ENCODE assay signal across 16 cellular contexts in the genomic region with DNA sequence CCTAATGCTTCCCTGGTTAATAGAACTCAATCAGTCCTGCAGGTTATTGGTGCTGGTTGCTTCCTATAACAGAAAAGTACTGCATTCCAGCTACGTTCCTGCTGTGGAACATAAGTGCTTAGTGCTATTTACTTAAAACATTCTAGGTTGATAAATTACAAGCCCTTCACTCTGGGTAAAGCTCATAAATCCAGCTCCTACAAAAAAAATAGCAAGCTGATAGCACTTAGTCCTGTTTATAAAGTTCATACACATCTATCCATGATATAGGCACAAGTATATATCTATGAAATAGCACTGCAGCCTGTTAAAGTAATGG. TPM values are rescaled to one million over a fixed set of nuclear protein-coding genes. Genes with fewer than 3 reads are reported as not detected.
A peak's percentile ranks its signal among the peaks of the same experiment; 100 is the strongest.
DNase-seq lines count a peak whose midpoint lies in the region; ATAC-seq and TF ChIP-seq lines count a peak whose summit lies in the region.
"Had no signal": no experiment of that assay in that cellular context is flagged by ENCODE, and none has a peak within 500 bp of the region (broad histone marks: within the 10 kb centered on the region; RNA-seq: fewer than 3 reads in every experiment).

No MANE protein-coding gene starts in this region.

- peaks cover 21% of the 10 kb centered on the region for H3K4me1 ChIP-seq in IMR-90 (ENCODE audit: control insufficient read depth, insufficient read depth, low read length)
- H3K4me1 ChIP-seq in upper lobe of right lung, result peaks cover 34% of the 10 kb centered on the region

- H2BK20ac ChIP-seq in IMR-90 (ENCODE audit: low read depth, low read length), result no peak overlapping the region

- H3K27me3 ChIP-seq in IMR-90 (ENCODE audit: control insufficient read depth, insufficient read depth, low read length) (no peaks in the 10 kb centered on the region), upper lobe of right lung (no peaks in the 10 kb centered on the region)
- H3K27me3 ChIP-seq: MG63 had no signal

- intact Hi-C loops in IMR-90 (cut with micrococcal nuclease), result no loop called here
- intact Hi-C loops in upper lobe of right lung (cut with DNase I), result no loop called here

- H3K9ac ChIP-seq in IMR-90 (ENCODE audit: low read depth, low read length), result no peak overlapping the region

- H3K56ac ChIP-seq in IMR-90 (ENCODE audit: extremely low read depth, insufficient read depth, low read length), result no peak overlapping the region

- H4K5ac ChIP-seq in IMR-90 (ENCODE audit: low read depth, low read length), result no peak overlapping the region

- dilution Hi-C loops in IMR-90 (cut with HindIII; ENCODE audit: low sequenced_read_pairs, unreplicated experiment), result no loop called here

- CTCF ChIA-PET in IMR-90 (lab: Yijun Ruan, JAX), result no interaction called here
- CTCF ChIA-PET in activated CD8-positive, alpha-beta memory T cell treated with anti-CD3 and anti-CD28 coated beads, Interleukin-2, amount 10 ng/mL, durations not matched to agents 7 days and 5 days (lab: Charles Lee), result no interaction called here

- POLR2A ChIA-PET in IMR-90 (lab: Charles Lee; ENCODE audit: unreplicated experiment), result no interaction called here

- peaks cover 61 to 91% of the 10 kb centered on the region in 2 experiments for H3K79me1 ChIP-seq in IMR-90 (ENCODE audit: low read depth in 1 of 2, low read length in 2 of 2)

- H3K4me2 ChIP-seq in IMR-90 (ENCODE audit: low read depth, low read length), result no peak overlapping the region

- H3K9me3 Mint-ChIP-seq in activated CD8-positive, alpha-beta memory T cell treated with anti-CD3 and anti-CD28 coated beads, Interleukin-2, amount 10 ng/mL, durations not matched to agents 7 days and 5 days (ENCODE audit: low read depth), result no peaks in the 10 kb centered on the region
- no peaks in the 10 kb centered on the region for H3K9me3 Mint-ChIP-seq in activated T-helper 17 cell treated with anti-CD3 and anti-CD28 coated beads, Interleukin-2, amount 50 U/mL, for 72 hours

- no peak for TF ChIP-seq RAD21 in IMR-90 (IDR thresholded peaks at IDR 0.05; ENCODE audit: low read length)

- no peak overlapping the region for H3K4ac ChIP-seq in IMR-90 (ENCODE audit: low read depth, low read length)

- peaks cover 31% of the 10 kb centered on the region for H3K9me1 ChIP-seq in IMR-90 (ENCODE audit: insufficient read depth, low read length)

- no peak for TF ChIP-seq POLR2A in IMR-90 (IDR thresholded peaks at IDR 0.05; ENCODE audit: low read depth, low read length)

- peaks cover 27% of the 10 kb centered on the region for H3K4me1 Mint-ChIP-seq in activated CD8-positive, alpha-beta memory T cell treated with anti-CD3 and anti-CD28 coated beads, Interleukin-2, amount 10 ng/mL, durations not matched to agents 7 days and 5 days
- peaks cover 40% of the 10 kb centered on the region for H3K4me1 Mint-ChIP-seq in activated T-helper 17 cell treated with anti-CD3 and anti-CD28 coated beads, Interleukin-2, amount 50 U/mL, for 72 hours

- BruUV-seq in IMR-90 (replicated peaks; lab: Mats Ljungman, UMichigan), result no TSS peak

- H3K27ac Mint-ChIP-seq in activated CD8-positive, alpha-beta memory T cell treated with anti-CD3 and anti-CD28 coated beads, Interleukin-2, amount 10 ng/mL, durations not matched to agents 7 days and 5 days, result no peak overlapping the region
- no peak overlapping the region for H3K27ac Mint-ChIP-seq in activated T-helper 17 cell treated with anti-CD3 and anti-CD28 coated beads, Interleukin-2, amount 50 U/mL, for 72 hours

- ATAC-seq in IMR-90 (ENCODE audit: low read depth) (no peak), upper lobe of right lung (peak; percentile 66)
- no peak for ATAC-seq in activated CD8-positive, alpha-beta memory T cell treated with anti-CD3 and anti-CD28 coated beads, Interleukin-2, amount 10 ng/mL, durations not matched to agents 7 days and 5 days
- no peak for ATAC-seq in activated T-helper 17 cell treated with anti-CD3 and anti-CD28 coated beads, Interleukin-2, amount 50 U/mL, for 72 hours (replicated peaks)
- ATAC-seq: SK-N-SH treated with all-trans-retinoic acid at 6 μM for 48 hours had no signal

- H3K23ac ChIP-seq in IMR-90 (ENCODE audit: low read depth, low read length), result peak overlapping the region; percentile 36; the same call in 1 of the 2 replicates

- H3K36me3 Mint-ChIP-seq in activated CD8-positive, alpha-beta memory T cell treated with anti-CD3 and anti-CD28 coated beads, Interleukin-2, amount 10 ng/mL, durations not matched to agents 7 days and 5 days, result no peaks in the 10 kb centered on the region
- no peaks in the 10 kb centered on the region for H3K36me3 Mint-ChIP-seq in activated T-helper 17 cell treated with anti-CD3 and anti-CD28 coated beads, Interleukin-2, amount 50 U/mL, for 72 hours (ENCODE audit: low read depth)

- no peaks in the 10 kb centered on the region for H3K27me3 Mint-ChIP-seq in activated CD8-positive, alpha-beta memory T cell treated with anti-CD3 and anti-CD28 coated beads, Interleukin-2, amount 10 ng/mL, durations not matched to agents 7 days and 5 days
- H3K27me3 Mint-ChIP-seq in activated T-helper 17 cell treated with anti-CD3 and anti-CD28 coated beads, Interleukin-2, amount 50 U/mL, for 72 hours, result no peaks in the 10 kb centered on the region

- H2AK5ac ChIP-seq in IMR-90 (ENCODE audit: low read depth, low read length), result no peak overlapping the region

- DNase-seq in IMR-90 (no peak), fibroblast of villous mesenchyme (ENCODE audit: low read depth) (peak; percentile 48), upper lobe of right lung (no peak), NCI-H1694 (lab: John Stamatoyannopoulos, UW) (no peak)
- DNase-seq in activated CD8-positive, alpha-beta memory T cell treated with anti-CD3 and anti-CD28 coated beads, Interleukin-2, amount 10 ng/mL, durations not matched to agents 7 days and 5 days, result no peak
- DNase-seq: AML-193, DMS79, MG63, NCI-H1092, NCI-H1436 treated with DMSO at 0.1 percent for 48 hours, NCI-H2081, SHP77 treated with DMSO at 0.1 percent for 48 hours had no signal

- no CpG with 5 or more reads among the region's 1 CpG for WGBS in IMR-90 (ENCODE audit: extremely low coverage in 2 of 2, insufficient read length in 1 of 2), 2 experiments

- TF ChIP-seq CTCF in IMR-90 (conservative IDR thresholded peaks at IDR 0.05; ENCODE audit: low read depth, low read length) (no peak), VCaP (conservative IDR thresholded peaks at IDR 0.05) (no peak), fibroblast of villous mesenchyme (IDR thresholded peaks at IDR 0.05; ENCODE audit: insufficient read depth, low read depth, low read length) (no peak), upper lobe of right lung (IDR thresholded peaks at IDR 0.05) (no peak)

- H4K8ac ChIP-seq in IMR-90 (ENCODE audit: low read depth in 2 of 2, low read length in 2 of 2), result 0 out of 4 replicates have a peak overlapping the region, but pooled peaks of 1 of the 2 experiments have one; percentile 20

- H2AK9ac ChIP-seq in IMR-90 (replicated peaks; ENCODE audit: low read depth, low read length, poor library complexity), result no peak overlapping the region

- no peak overlapping the region for H3K4me3 ChIP-seq in IMR-90 (ENCODE audit: insufficient read depth, low read depth, low read length)
- no peak overlapping the region for H3K4me3 ChIP-seq in fibroblast of villous mesenchyme (ENCODE audit: low read depth, low read length)
- no peak overlapping the region for H3K4me3 ChIP-seq in upper lobe of right lung
- H3K4me3 ChIP-seq: MG63 had no signal

- H3K4me3 Mint-ChIP-seq in activated CD8-positive, alpha-beta memory T cell treated with anti-CD3 and anti-CD28 coated beads, Interleukin-2, amount 10 ng/mL, durations not matched to agents 7 days and 5 days, result no peak overlapping the region
- no peak overlapping the region for H3K4me3 Mint-ChIP-seq in activated T-helper 17 cell treated with anti-CD3 and anti-CD28 coated beads, Interleukin-2, amount 50 U/mL, for 72 hours

- no peak overlapping the region for H3K27ac ChIP-seq in IMR-90 (ENCODE audit: insufficient read depth, low read length)
- H3K27ac ChIP-seq in VCaP, result peak overlapping the region; percentile 49
- no peak overlapping the region for H3K27ac ChIP-seq in upper lobe of right lung
- H3K27ac ChIP-seq: C4-2B had no signal

- no peak overlapping the region for H4K91ac ChIP-seq in IMR-90 (ENCODE audit: insufficient read depth, low read depth, low read length)

- no peak overlapping the region for H2BK120ac ChIP-seq in IMR-90 (ENCODE audit: low read depth, low read length)

- H2BK15ac ChIP-seq in IMR-90 (ENCODE audit: low read depth, low read length), result no peak overlapping the region

- H2BK5ac ChIP-seq in IMR-90 (ENCODE audit: low read depth, low read length, poor library complexity, severe bottlenecking), result no peak overlapping the region

- H3K18ac ChIP-seq in IMR-90 (ENCODE audit: low read depth, low read length), result no peak overlapping the region

- H4K20me1 ChIP-seq in IMR-90 (ENCODE audit: insufficient read depth, low read length), result peaks cover 30% of the 10 kb centered on the region; the same call in 1 of the 2 replicates

- H3K14ac ChIP-seq in IMR-90 (replicated peaks; ENCODE audit: low read depth, low read length), result no peak overlapping the region

- H2AFZ ChIP-seq in IMR-90 (replicated peaks; ENCODE audit: low read length, poor library complexity), result no peak overlapping the region

- H3K9me3 ChIP-seq in IMR-90 (ENCODE audit: control insufficient read depth, insufficient read depth, low read length) (no peaks in the 10 kb centered on the region), upper lobe of right lung (no peaks in the 10 kb centered on the region)
- H3K9me3 ChIP-seq: MG63 had no signal

- H3K36me3 ChIP-seq in IMR-90 (ENCODE audit: control insufficient read depth, insufficient read depth, low read length), result peaks cover 3% of the 10 kb centered on the region; the same call in 1 of the 2 replicates
- no peaks in the 10 kb centered on the region for H3K36me3 ChIP-seq in upper lobe of right lung

- in situ Hi-C loops in IMR-90 (cut with MboI; ENCODE audit: low sequenced_read_pairs), result loop anchor here (10.0 kb wide), 2 partner anchors 375 to 455 kb away; a partner anchor contains a TSS

RNA-seq across cellular contexts. Expression of a gene that starts 26.7 kb away (rescaled TPM):
- 151 and 181 TPM in 2 replicates for total RNA-seq in IMR-90 (2012; rRNA removed)
- polyA plus RNA-seq in IMR-90 (2012; rRNA removed), result 56.5 and 59.0 TPM in 2 replicates
- polyA plus RNA-seq in IMR-90 (2012; cell fraction: cytosol; rRNA removed), result 34.7 and 46.5 TPM in 2 replicates
- polyA plus RNA-seq in IMR-90 (2012; cell fraction: nucleus; rRNA removed; ENCODE audit: low replicate concordance), result 36.3 and 38.6 TPM in 2 replicates
- total RNA-seq in fibroblast of villous mesenchyme, result 153 and 240 TPM in 2 replicates
- total RNA-seq in upper lobe of right lung, result 43.9 TPM
- 10 to 100 TPM; 46.6 to 61.2 TPM for total RNA-seq in activated CD8-positive, alpha-beta memory T cell treated with anti-CD3 and anti-CD28 coated beads, Interleukin-2, amount 10 ng/mL, durations not matched to agents 7 days and 5 days
- total RNA-seq in activated T-helper 17 cell treated with anti-CD3 and anti-CD28 coated beads, Interleukin-2, amount 50 U/mL, for 72 hours, result 10 to 100 TPM; 28.5 to 59.9 TPM

RNA-seq across cellular contexts. Expression of a gene that starts 49.2 kb away (rescaled TPM):
- total RNA-seq in IMR-90 (2012; rRNA removed) (61.4 and 68.3 TPM in 2 replicates), fibroblast of villous mesenchyme (66.4 and 77.7 TPM in 2 replicates), upper lobe of right lung (23.0 TPM)
- 64.6 and 69.7 TPM in 2 replicates for polyA plus RNA-seq in IMR-90 (2012; rRNA removed)
- 50.9 and 61.4 TPM in 2 replicates for polyA plus RNA-seq in IMR-90 (2012; cell fraction: cytosol; rRNA removed)
- 47.0 and 55.4 TPM in 2 replicates for polyA plus RNA-seq in IMR-90 (2012; cell fraction: nucleus; rRNA removed; ENCODE audit: low replicate concordance)
- 10 to 100 TPM; 43.4 to 44.8 TPM for total RNA-seq in activated CD8-positive, alpha-beta memory T cell treated with anti-CD3 and anti-CD28 coated beads, Interleukin-2, amount 10 ng/mL, durations not matched to agents 7 days and 5 days
- total RNA-seq in activated T-helper 17 cell treated with anti-CD3 and anti-CD28 coated beads, Interleukin-2, amount 50 U/mL, for 72 hours, result 10 to 100 TPM; 33.0 to 44.1 TPM
